1 cellular context compared by ENCODE assay signal in the genomic region with DNA sequence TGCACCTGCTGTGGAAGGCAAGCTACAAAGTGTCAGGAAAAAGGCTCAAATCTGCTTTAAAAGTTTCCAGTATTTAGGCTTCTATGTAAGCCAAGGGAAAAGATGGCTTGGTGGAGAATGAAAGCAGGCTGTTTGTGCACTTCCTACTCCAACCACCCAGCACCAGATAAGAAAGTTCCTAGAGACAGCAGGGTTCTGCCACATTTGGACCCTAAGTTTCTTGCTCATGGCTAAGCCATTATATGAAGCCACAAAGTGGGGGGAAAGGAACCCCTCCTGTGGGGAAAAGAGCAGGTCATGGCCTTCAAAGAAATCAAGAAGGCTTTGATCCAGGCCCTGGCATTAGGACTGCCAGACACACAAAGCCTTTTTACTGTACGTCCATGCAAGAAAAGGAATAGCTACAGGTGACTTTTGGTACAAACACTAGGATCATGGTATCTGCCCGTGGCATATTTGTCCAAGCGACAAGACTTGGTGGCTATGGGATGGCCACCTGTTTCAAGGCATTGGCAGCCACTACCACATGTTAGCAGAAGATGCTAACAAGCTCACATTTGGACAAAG.
TF ChIP-seq lines count a peak whose summit lies in the region.

No MANE protein-coding gene starts in this region.

TF ChIP-seq in K562, 482 proteins besides CTCF, POLR2A, EP300 and RAD21 (continued from another document and continues in another):
- TF ChIP-seq, protein P1, sequence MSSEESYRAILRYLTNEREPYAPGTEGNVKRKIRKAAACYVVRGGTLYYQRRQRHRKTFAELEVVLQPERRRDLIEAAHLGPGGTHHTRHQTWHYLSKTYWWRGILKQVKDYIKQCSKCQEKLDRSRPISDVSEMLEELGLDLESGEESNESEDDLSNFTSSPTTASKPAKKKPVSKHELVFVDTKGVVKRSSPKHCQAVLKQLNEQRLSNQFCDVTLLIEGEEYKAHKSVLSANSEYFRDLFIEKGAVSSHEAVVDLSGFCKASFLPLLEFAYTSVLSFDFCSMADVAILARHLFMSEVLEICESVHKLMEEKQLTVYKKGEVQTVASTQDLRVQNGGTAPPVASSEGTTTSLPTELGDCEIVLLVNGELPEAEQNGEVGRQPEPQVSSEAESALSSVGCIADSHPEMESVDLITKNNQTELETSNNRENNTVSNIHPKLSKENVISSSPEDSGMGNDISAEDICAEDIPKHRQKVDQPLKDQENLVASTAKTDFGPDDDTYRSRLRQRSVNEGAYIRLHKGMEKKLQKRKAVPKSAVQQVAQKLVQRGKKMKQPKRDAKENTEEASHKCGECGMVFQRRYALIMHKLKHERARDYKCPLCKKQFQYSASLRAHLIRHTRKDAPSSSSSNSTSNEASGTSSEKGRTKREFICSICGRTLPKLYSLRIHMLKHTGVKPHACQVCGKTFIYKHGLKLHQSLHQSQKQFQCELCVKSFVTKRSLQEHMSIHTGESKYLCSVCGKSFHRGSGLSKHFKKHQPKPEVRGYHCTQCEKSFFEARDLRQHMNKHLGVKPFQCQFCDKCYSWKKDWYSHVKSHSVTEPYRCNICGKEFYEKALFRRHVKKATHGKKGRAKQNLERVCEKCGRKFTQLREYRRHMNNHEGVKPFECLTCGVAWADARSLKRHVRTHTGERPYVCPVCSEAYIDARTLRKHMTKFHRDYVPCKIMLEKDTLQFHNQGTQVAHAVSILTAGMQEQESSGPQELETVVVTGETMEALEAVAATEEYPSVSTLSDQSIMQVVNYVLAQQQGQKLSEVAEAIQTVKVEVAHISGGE (CRISPR knock-in tag; IDR thresholded peaks at IDR 0.05): peak in 1 of 3 experiments; percentile 36; a peak in 2 of 6 replicates
- TF ChIP-seq MEF2D (tag; conservative IDR thresholded peaks at IDR 0.05; ENCODE audit: low read depth): no peak
- TF ChIP-seq, protein P2, sequence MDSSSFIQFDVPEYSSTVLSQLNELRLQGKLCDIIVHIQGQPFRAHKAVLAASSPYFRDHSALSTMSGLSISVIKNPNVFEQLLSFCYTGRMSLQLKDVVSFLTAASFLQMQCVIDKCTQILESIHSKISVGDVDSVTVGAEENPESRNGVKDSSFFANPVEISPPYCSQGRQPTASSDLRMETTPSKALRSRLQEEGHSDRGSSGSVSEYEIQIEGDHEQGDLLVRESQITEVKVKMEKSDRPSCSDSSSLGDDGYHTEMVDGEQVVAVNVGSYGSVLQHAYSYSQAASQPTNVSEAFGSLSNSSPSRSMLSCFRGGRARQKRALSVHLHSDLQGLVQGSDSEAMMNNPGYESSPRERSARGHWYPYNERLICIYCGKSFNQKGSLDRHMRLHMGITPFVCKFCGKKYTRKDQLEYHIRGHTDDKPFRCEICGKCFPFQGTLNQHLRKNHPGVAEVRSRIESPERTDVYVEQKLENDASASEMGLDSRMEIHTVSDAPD (CRISPR knock-in tag; IDR thresholded peaks at IDR 0.05): no peak
- TF ChIP-seq CCNT2 (IDR thresholded peaks at IDR 0.05; ENCODE audit: borderline replicate concordance, extremely low read depth, insufficient read length, low read depth, low read length): no peak
- TF ChIP-seq, protein P3, sequence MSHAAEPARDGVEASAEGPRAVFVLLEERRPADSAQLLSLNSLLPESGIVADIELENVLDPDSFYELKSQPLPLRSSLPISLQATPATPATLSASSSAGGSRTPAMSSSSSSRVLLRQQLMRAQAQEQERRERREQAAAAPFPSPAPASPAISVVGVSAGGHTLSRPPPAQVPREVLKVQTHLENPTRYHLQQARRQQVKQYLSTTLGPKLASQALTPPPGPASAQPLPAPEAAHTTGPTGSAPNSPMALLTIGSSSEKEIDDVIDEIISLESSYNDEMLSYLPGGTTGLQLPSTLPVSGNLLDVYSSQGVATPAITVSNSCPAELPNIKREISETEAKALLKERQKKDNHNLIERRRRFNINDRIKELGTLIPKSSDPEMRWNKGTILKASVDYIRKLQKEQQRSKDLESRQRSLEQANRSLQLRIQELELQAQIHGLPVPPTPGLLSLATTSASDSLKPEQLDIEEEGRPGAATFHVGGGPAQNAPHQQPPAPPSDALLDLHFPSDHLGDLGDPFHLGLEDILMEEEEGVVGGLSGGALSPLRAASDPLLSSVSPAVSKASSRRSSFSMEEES (CRISPR knock-in tag; IDR thresholded peaks at IDR 0.05): no peak
- TF ChIP-seq TAF9B (IDR thresholded peaks at IDR 0.05; ENCODE audit: partially characterized antibody): no peak
- TF ChIP-seq ZNF644 (tag; IDR thresholded peaks at IDR 0.05; ENCODE audit: low read depth): peak; percentile 50; the same call in 1 of the 2 replicates
- TF ChIP-seq SMAD4 (CRISPR knock-in tag; conservative IDR thresholded peaks at IDR 0.05): peak; percentile 36; the same call in 1 of the 2 replicates
- peak; percentile 5; the same call in 1 of the 2 replicates for TF ChIP-seq ZNF79 (CRISPR knock-in tag; IDR thresholded peaks at IDR 0.05; ENCODE audit: low read depth)
- TF ChIP-seq ZNF764 (CRISPR knock-in tag; IDR thresholded peaks at IDR 0.05; ENCODE audit: low read depth): no peak
- no peak for TF ChIP-seq ZNF121 (CRISPR knock-in tag; conservative IDR thresholded peaks at IDR 0.05)
- TF ChIP-seq DMBX1 (CRISPR knock-in tag; IDR thresholded peaks at IDR 0.05; ENCODE audit: borderline replicate concordance): peak; percentile 59
- 0 out of 2 replicates have a peak, but pooled peaks have one; percentile 19 for TF ChIP-seq CXXC5 (CRISPR knock-in tag; IDR thresholded peaks at IDR 0.05)
- no peak for TF ChIP-seq HMG20A (CRISPR knock-in tag; conservative IDR thresholded peaks at IDR 0.05)
- peak; percentile 54; the same call in 1 of the 2 replicates for TF ChIP-seq ZNF592 (IDR thresholded peaks at IDR 0.05)
- no peak for TF ChIP-seq MEIS2 (IDR thresholded peaks at IDR 0.05; ENCODE audit: partially characterized antibody)
- TF ChIP-seq, protein P4, sequence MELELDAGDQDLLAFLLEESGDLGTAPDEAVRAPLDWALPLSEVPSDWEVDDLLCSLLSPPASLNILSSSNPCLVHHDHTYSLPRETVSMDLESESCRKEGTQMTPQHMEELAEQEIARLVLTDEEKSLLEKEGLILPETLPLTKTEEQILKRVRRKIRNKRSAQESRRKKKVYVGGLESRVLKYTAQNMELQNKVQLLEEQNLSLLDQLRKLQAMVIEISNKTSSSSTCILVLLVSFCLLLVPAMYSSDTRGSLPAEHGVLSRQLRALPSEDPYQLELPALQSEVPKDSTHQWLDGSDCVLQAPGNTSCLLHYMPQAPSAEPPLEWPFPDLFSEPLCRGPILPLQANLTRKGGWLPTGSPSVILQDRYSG (tag; conservative IDR thresholded peaks at IDR 0.05; ENCODE audit: low read depth): peak; percentile 45
- no peak for TF ChIP-seq CBX1 (IDR thresholded peaks at IDR 0.05; ENCODE audit: low read depth)
- no peak for TF ChIP-seq MAFK (IDR thresholded peaks at IDR 0.05; ENCODE audit: low read length)
- TF ChIP-seq KLF6 (CRISPR knock-in tag; IDR thresholded peaks at IDR 0.05; ENCODE audit: borderline replicate concordance): no peak
- TF ChIP-seq ETV5 (CRISPR knock-in tag; IDR thresholded peaks at IDR 0.05; ENCODE audit: low read depth): no peak
- no peak for TF ChIP-seq FOSL1 (tag; conservative IDR thresholded peaks at IDR 0.05)
- TF ChIP-seq ZNF175 (CRISPR knock-in tag; IDR thresholded peaks at IDR 0.05; ENCODE audit: low read depth): no peak
- no peak for TF ChIP-seq ARHGAP35 (IDR thresholded peaks at IDR 0.05; ENCODE audit: partially characterized antibody)
- no peak for TF ChIP-seq ATF3 (IDR thresholded peaks at IDR 0.05)
- no peak for TF ChIP-seq ATF3 (CRISPR knock-in tag; conservative IDR thresholded peaks at IDR 0.05)
- no peak for TF ChIP-seq ZNF507 (tag; conservative IDR thresholded peaks at IDR 0.05)
- TF ChIP-seq ERF (CRISPR knock-in tag; IDR thresholded peaks at IDR 0.05): peak; percentile 23; the same call in 1 of the 2 replicates
- TF ChIP-seq MNT (conservative IDR thresholded peaks at IDR 0.05): no peak
- TF ChIP-seq ASH1L (IDR thresholded peaks at IDR 0.05; ENCODE audit: borderline replicate concordance, low read depth, partially characterized antibody): no peak
- peak; percentile 78 for TF ChIP-seq ZNF395 (CRISPR knock-in tag; IDR thresholded peaks at IDR 0.05)
- peak; percentile 28; the same call in 1 of the 2 replicates for TF ChIP-seq ZNF766 (CRISPR knock-in tag; conservative IDR thresholded peaks at IDR 0.05)
- no peak for TF ChIP-seq NR3C1 (CRISPR knock-in tag; IDR thresholded peaks at IDR 0.05)
- no peak for TF ChIP-seq NR0B1 (IDR thresholded peaks at IDR 0.05; ENCODE audit: partially characterized antibody)
- peak; percentile 11; the same call in 1 of the 2 replicates for TF ChIP-seq ZNF197 (CRISPR knock-in tag; IDR thresholded peaks at IDR 0.05; ENCODE audit: low read depth)
- TF ChIP-seq IRF9 (tag; IDR thresholded peaks at IDR 0.05): no peak
- no peak for TF ChIP-seq PTTG1 (tag; IDR thresholded peaks at IDR 0.05; ENCODE audit: low read depth)
- no peak for TF ChIP-seq HNRNPL (IDR thresholded peaks at IDR 0.05; ENCODE audit: low read depth, low read length)
- no peak for TF ChIP-seq MTA1 (IDR thresholded peaks at IDR 0.05; ENCODE audit: borderline replicate concordance)
